Comparison of ENCODE assay signal across 15 cellular contexts in the genomic region with DNA sequence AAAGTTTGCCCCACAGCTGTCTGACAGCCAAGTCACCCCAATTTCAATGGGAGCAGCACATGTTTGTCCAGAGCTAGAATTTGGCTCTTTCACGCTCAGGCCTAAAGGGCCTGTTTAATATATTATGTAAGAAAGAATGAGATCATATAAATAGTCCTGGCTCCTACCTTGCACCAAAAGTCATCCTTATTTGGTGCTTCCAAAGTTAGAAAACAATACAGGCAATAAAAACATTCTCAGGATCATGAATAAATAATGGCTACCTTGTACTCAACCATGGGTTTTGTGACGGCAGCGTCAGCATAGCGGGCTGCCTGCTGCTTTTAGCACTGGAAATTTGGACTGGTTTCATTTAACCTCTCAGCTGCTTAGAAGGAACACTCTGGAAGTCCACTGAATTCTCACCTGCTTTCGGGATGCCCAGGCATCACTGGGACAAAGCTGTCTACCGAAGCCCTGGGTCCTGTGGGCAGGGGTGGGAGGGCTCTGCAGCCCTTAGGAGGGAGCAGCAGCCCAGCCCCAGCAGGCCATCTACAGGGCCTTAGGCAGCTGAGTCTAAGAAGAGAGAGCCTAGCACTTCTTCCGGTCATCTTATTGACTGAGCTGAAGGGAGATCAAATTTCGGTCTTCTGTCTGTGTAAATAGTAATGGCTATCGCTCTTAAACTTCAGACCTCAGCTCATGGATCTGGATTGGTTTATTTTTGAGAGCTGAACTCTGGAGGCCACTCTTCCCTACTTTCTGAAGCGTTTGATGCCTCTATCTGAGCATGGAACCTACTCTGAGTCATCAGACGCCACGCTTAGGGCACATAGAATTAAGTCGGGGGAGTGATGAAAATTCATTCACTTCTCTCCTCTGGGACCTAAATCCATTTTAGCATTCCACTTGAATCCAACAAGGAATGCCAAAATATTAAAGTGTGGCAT.
DNase-seq lines count a peak whose midpoint lies in the region; ATAC-seq, FAIRE-seq and TF ChIP-seq lines count a peak whose summit lies in the region.
"Had no signal": no experiment of that assay in that cellular context is flagged by ENCODE, and none has a peak within 500 bp of the region (broad histone marks: within the 10 kb centered on the region; RNA-seq: fewer than 3 reads in every experiment).

No MANE protein-coding gene starts in this region.

- intact Hi-C loops in heart right ventricle (cut with DNase I): no loop called here
- intact Hi-C loops in prostate gland (cut with DNase I): no loop called here
- intact Hi-C loops in activated CD4-positive, alpha-beta memory T cell treated with anti-CD3 and anti-CD28 coated beads for 36 hours (cut with micrococcal nuclease): loop anchor here (5.0 kb wide), 1 partner anchor 34 kb away; no protein-coding TSS in a partner anchor

- H2AFZ ChIP-seq in GM23338: no peak overlapping the region
- no peak overlapping the region for H2AFZ ChIP-seq in astrocyte (ENCODE audit: low read depth, low read length)

- no peaks in the 10 kb centered on the region for H3K27me3 ChIP-seq in GM23338 (ENCODE audit: insufficient read depth)
- no peaks in the 10 kb centered on the region for H3K27me3 ChIP-seq in astrocyte (ENCODE audit: insufficient read depth, low read length)
- H3K27me3 ChIP-seq in heart right ventricle: no peaks in the 10 kb centered on the region
- H3K27me3 ChIP-seq in prostate gland (replicated peaks; ENCODE audit: insufficient read depth): no peaks in the 10 kb centered on the region
- H3K27me3 ChIP-seq: BE2C had no signal

- H3K4me2 ChIP-seq in GM23338 (peak overlapping the region; percentile 46), astrocyte (ENCODE audit: low read length) (peak overlapping the region; percentile 17)

- TF ChIP-seq POLR2A in prostate gland (IDR thresholded peaks at IDR 0.05): no peak

- CTCF ChIA-PET in activated CD4-positive, alpha-beta memory T cell treated with anti-CD3 and anti-CD28 coated beads for 36 hours (lab: Charles Lee): interaction anchor here (0.7 to 4.8 kb wide), 3 partner anchors 56 to 109 kb away, joined by 3 to 47 read pairs (median 4); no protein-coding TSS in a partner anchor

- no peak overlapping the region for H3K9ac ChIP-seq in astrocyte (ENCODE audit: low read length)

- POLR2A ChIA-PET in activated CD4-positive, alpha-beta memory T cell treated with anti-CD3 and anti-CD28 coated beads for 36 hours (lab: Charles Lee): no interaction called here

- H3K4me1 Mint-ChIP-seq in GM23338: peaks cover 71% of the 10 kb centered on the region
- H3K4me1 Mint-ChIP-seq in astrocyte (ENCODE audit: low read depth, unreplicated experiment): peaks cover 80% of the 10 kb centered on the region
- H3K4me1 Mint-ChIP-seq in activated CD4-positive, alpha-beta memory T cell treated with anti-CD3 and anti-CD28 coated beads for 36 hours (ENCODE audit: low read depth): peaks cover 45% of the 10 kb centered on the region

- 29 to 37% methylated on average over 13 of the region's 13 CpGs for WGBS in heart right ventricle, 2 donors
- 54% methylated on average over 13 of the region's 13 CpGs for WGBS in prostate gland

- H3K4me3 Mint-ChIP-seq in GM23338 (no peak overlapping the region), astrocyte (ENCODE audit: unreplicated experiment) (no peak overlapping the region)
- no peak overlapping the region for H3K4me3 Mint-ChIP-seq in activated CD4-positive, alpha-beta memory T cell treated with anti-CD3 and anti-CD28 coated beads for 36 hours
- H3K4me3 Mint-ChIP-seq: activated naive CD4-positive, alpha-beta T cell treated with anti-CD3 and anti-CD28 coated beads, Interleukin-2, amount 50 U/mL, for 24 hours; stimulated activated effector memory CD8-positive, alpha-beta T cell treated with anti-CD3 and anti-CD28 coated beads, Interleukin-12 subunit alpha, Interleukin-12 subunit beta, amount 100 ng/mL, for 72 hours had no signal

- H3F3A ChIP-seq in GM23338 (replicated peaks; ENCODE audit: low read depth): no peaks in the 10 kb centered on the region

- H3K4me1 ChIP-seq in GM23338 (ENCODE audit: insufficient read depth) (peaks cover 51% of the 10 kb centered on the region), astrocyte (ENCODE audit: insufficient read depth, low read length) (peaks cover 57% of the 10 kb centered on the region), heart right ventricle (peaks cover 25 to 96% (median 79%) of the 10 kb centered on the region in 9 donors), prostate gland (replicated peaks) (peaks cover 7% of the 10 kb centered on the region)

- H3K27ac ChIP-seq in GM23338 (ENCODE audit: low read depth): peak overlapping the region; percentile 72
- no peak overlapping the region for H3K27ac ChIP-seq in astrocyte (ENCODE audit: low read depth, low read length)
- H3K27ac ChIP-seq in heart right ventricle: peak overlapping the region; percentile 55 to 92 (median 80)
- peak overlapping the region; percentile 59 to 73 for H3K27ac ChIP-seq in prostate gland
- H3K27ac ChIP-seq: epithelial cell of prostate, RWPE1 had no signal

- H3K9me3 Mint-ChIP-seq in GM23338 (no peaks in the 10 kb centered on the region), astrocyte (ENCODE audit: unreplicated experiment) (no peaks in the 10 kb centered on the region)
- H3K9me3 Mint-ChIP-seq in activated CD4-positive, alpha-beta memory T cell treated with anti-CD3 and anti-CD28 coated beads for 36 hours: no peaks in the 10 kb centered on the region
- H3K9me3 Mint-ChIP-seq: activated naive CD4-positive, alpha-beta T cell treated with anti-CD3 and anti-CD28 coated beads, Interleukin-2, amount 50 U/mL, for 24 hours; stimulated activated effector memory CD8-positive, alpha-beta T cell treated with anti-CD3 and anti-CD28 coated beads, Interleukin-12 subunit alpha, Interleukin-12 subunit beta, amount 100 ng/mL, for 72 hours had no signal

- H3K4me3 ChIP-seq in GM23338 (no peak overlapping the region), astrocyte (ENCODE audit: insufficient read depth, low read depth, low read length) (no peak overlapping the region), heart right ventricle (no peak overlapping the region), prostate gland (no peak overlapping the region)

- no peak for FAIRE-seq in astrocyte (lab: Jason Lieb, UNC)

- no peaks in the 10 kb centered on the region for H3K9me2 ChIP-seq in GM23338 (ENCODE audit: insufficient read depth)

- H4K20me1 ChIP-seq in GM23338 (replicated peaks; ENCODE audit: insufficient read depth) (no peaks in the 10 kb centered on the region), astrocyte (ENCODE audit: insufficient read depth, low read length) (peaks cover 38% of the 10 kb centered on the region)

- H3K27me3 Mint-ChIP-seq in GM23338 (ENCODE audit: insufficient read depth, low read depth, poor library complexity) (peaks cover 9% of the 10 kb centered on the region), astrocyte (ENCODE audit: low read depth, unreplicated experiment) (no peaks in the 10 kb centered on the region)
- H3K27me3 Mint-ChIP-seq in activated CD4-positive, alpha-beta memory T cell treated with anti-CD3 and anti-CD28 coated beads for 36 hours: peaks cover 11% of the 10 kb centered on the region

- H3K36me3 Mint-ChIP-seq in GM23338 (ENCODE audit: low read depth): no peaks in the 10 kb centered on the region
- peaks cover 17% of the 10 kb centered on the region for H3K36me3 Mint-ChIP-seq in astrocyte (ENCODE audit: low read depth, unreplicated experiment)
- no peaks in the 10 kb centered on the region for H3K36me3 Mint-ChIP-seq in activated CD4-positive, alpha-beta memory T cell treated with anti-CD3 and anti-CD28 coated beads for 36 hours
- H3K36me3 Mint-ChIP-seq: activated naive CD4-positive, alpha-beta T cell treated with anti-CD3 and anti-CD28 coated beads, Interleukin-2, amount 50 U/mL, for 24 hours; stimulated activated effector memory CD8-positive, alpha-beta T cell treated with anti-CD3 and anti-CD28 coated beads, Interleukin-12 subunit alpha, Interleukin-12 subunit beta, amount 100 ng/mL, for 72 hours had no signal

- H3K27ac Mint-ChIP-seq in GM23338 (peak overlapping the region; percentile 83), astrocyte (ENCODE audit: unreplicated experiment) (peak overlapping the region; percentile 75)
- no peak overlapping the region for H3K27ac Mint-ChIP-seq in activated CD4-positive, alpha-beta memory T cell treated with anti-CD3 and anti-CD28 coated beads for 36 hours
- H3K27ac Mint-ChIP-seq: activated naive CD4-positive, alpha-beta T cell treated with anti-CD3 and anti-CD28 coated beads, Interleukin-2, amount 50 U/mL, for 24 hours; stimulated activated effector memory CD8-positive, alpha-beta T cell treated with anti-CD3 and anti-CD28 coated beads, Interleukin-12 subunit alpha, Interleukin-12 subunit beta, amount 100 ng/mL, for 72 hours had no signal

- H3K79me2 ChIP-seq in GM23338 (replicated peaks; ENCODE audit: insufficient read depth) (no peaks in the 10 kb centered on the region), astrocyte (ENCODE audit: insufficient read depth, low read length) (peaks cover 43% of the 10 kb centered on the region)

- peak; percentile 51 for DNase-seq in GM23338 (ENCODE audit: low spot score)
- DNase-seq in astrocyte (ENCODE audit: low read depth): no peak
- DNase-seq in heart right ventricle: no peak
- DNase-seq in prostate gland (ENCODE audit: low spot score): no peak
- no peak for DNase-seq in activated CD4-positive, alpha-beta memory T cell treated with anti-CD3 and anti-CD28 coated beads for 36 hours
- DNase-seq in stimulated activated CD4-positive, alpha-beta T cell treated with anti-CD3 and anti-CD28 coated beads, Interleukin-2, amount 100 ng/mL, for 48 hours: no peak
- no peak for DNase-seq in NCI-H1417 treated with DMSO at 0.1 percent for 48 hours (lab: John Stamatoyannopoulos, UW)
- DNase-seq in KG1 (lab: John Stamatoyannopoulos, UW): no peak
- DNase-seq: activated CD4-positive, alpha-beta T cell treated with anti-CD3 and anti-CD28 coated beads for 48 hours; BE2C; NCI-H1694 treated with DMSO at 0.1 percent for 48 hours had no signal

- H3K9me3 ChIP-seq in astrocyte (ENCODE audit: insufficient read depth, low read depth, low read length): no peaks in the 10 kb centered on the region
- H3K9me3 ChIP-seq in heart right ventricle: no peaks in the 10 kb centered on the region
- H3K9me3 ChIP-seq in prostate gland: no peaks in the 10 kb centered on the region
- H3K9me3 ChIP-seq: BE2C had no signal

- ATAC-seq in GM23338: peak; percentile 62
- ATAC-seq in heart right ventricle: peak in 7 of 8 donors; percentile 16 to 41 (median 25)

- H3K36me3 ChIP-seq in GM23338 (ENCODE audit: insufficient read depth) (no peaks in the 10 kb centered on the region), astrocyte (ENCODE audit: insufficient read depth, low read length) (no peaks in the 10 kb centered on the region), heart right ventricle (no peaks in the 10 kb centered on the region), prostate gland (no peaks in the 10 kb centered on the region)
- H3K36me3 ChIP-seq: BE2C had no signal

- TF ChIP-seq CTCF in GM23338 (conservative IDR thresholded peaks at IDR 0.05; ENCODE audit: low read depth in 2 of 2) (no peak), astrocyte (IDR thresholded peaks at IDR 0.05; ENCODE audit: insufficient read depth, low read depth, low read length) (no peak), heart right ventricle (IDR thresholded peaks at IDR 0.05) (no peak), prostate gland (IDR thresholded peaks at IDR 0.05) (no peak)

TF ChIP-seq in GM23338, 12 proteins besides CTCF, POLR2A, EP300 and RAD21:
- no peak for TF ChIP-seq STAT1 (IDR thresholded peaks at IDR 0.05; ENCODE audit: unreplicated experiment)
